ENCODE assay signal across 2 cellular contexts in the genomic region with DNA sequence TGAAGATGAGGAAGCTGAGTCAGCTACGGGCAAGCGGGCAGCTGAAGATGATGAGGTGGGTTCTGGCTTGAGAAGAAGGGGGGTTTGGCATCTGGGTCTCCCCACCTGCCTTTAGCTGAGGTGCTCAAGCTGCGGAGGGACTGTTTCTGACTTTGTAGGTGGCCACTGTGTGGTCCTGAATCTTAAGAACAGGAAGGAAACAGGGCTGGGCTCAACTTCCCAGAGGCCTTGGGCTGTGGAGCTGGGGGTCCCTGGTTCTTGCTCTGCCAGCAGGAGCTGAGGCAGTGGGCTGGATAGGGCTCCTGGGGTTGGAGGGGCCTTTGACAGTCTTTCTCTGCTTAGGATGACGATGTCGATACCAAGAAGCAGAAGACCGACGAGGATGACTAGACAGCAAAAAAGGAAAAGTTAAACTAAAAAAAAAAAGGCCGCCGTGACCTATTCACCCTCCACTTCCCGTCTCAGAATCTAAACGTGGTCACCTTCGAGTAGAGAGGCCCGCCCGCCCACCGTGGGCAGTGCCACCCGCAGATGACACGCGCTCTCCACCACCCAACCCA.
TF ChIP-seq lines count a peak whose summit lies in the region.

No MANE protein-coding gene starts in this region.

TF ChIP-seq in H1, 55 proteins besides CTCF, POLR2A, EP300 and RAD21:
- TF ChIP-seq POLR2AphosphoS5 (IDR thresholded peaks at IDR 0.05; ENCODE audit: low read depth, low read length) (peak; percentile 1; the same call in 1 of the 2 replicates), SIRT6 (IDR thresholded peaks at IDR 0.05; ENCODE audit: low read length) (peak; percentile 14)

TF ChIP-seq in HepG2, 621 proteins besides CTCF, POLR2A, EP300 and RAD21:
- TF ChIP-seq ZNF788 (CRISPR knock-in tag; IDR thresholded peaks at IDR 0.05; ENCODE audit: borderline replicate concordance), result peak; percentile 43; the same call in 1 of the 2 replicates
- TF ChIP-seq AGO2 (optimal IDR thresholded peaks at IDR 0.05; ENCODE audit: low read depth, low read length), result peak; percentile 9
- TF ChIP-seq RBM22 (optimal IDR thresholded peaks at IDR 0.05; ENCODE audit: low read length), result peak; percentile 4
- 0 out of 2 replicates have a peak, but pooled peaks have one; percentile 15 for TF ChIP-seq TBX2 (CRISPR knock-in tag; IDR thresholded peaks at IDR 0.05; ENCODE audit: borderline replicate concordance)
- TF ChIP-seq EED (CRISPR knock-in tag; IDR thresholded peaks at IDR 0.05), result peak; percentile 71; the same call in 1 of the 2 replicates
